ENCODE assay signal across 8 cellular contexts in the genomic region with DNA sequence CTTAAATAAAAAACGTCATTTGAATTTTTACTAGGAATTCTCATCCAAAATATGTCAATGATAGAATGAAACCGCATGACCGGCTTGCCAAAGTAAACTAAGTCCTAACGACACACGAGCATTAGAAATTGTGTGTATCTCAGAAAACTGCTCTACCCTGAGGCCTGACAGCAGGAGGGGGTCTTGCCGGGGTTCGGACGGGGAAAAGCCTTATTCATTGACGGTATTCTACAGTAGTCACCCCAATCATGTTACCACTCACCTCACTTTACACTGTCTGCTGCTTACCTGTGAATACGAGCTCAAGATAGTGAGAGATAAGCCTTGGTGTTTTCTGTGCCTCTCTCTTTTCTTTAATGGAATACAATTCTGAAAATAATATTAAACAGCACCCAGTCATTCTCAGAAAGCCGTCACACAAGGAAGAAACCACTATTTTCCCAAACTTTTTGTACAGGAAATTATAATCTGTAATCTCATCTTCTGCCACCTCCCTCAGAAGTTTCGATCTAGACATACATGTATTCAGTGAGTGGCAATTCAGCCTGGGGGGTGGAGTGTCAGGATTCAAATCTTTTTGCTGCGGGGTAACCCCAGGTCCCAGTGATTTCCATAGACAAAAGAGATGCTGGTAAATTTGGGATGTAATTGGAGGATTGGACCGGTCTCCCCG. TPM values are rescaled to one million over a fixed set of nuclear protein-coding genes. Genes with fewer than 3 reads are reported as not detected.
DNase-seq lines count a peak whose midpoint lies in the region; ATAC-seq and TF ChIP-seq lines count a peak whose summit lies in the region.

No MANE protein-coding gene starts in this region.

- H3K9ac ChIP-seq in parathyroid adenoma = no peak overlapping the region

- DNase-seq in choroid plexus epithelial cell (ENCODE audit: low read depth) (no peak), hypothalamus (lab: John Stamatoyannopoulos, UW) (no peak), cerebellum (ENCODE audit: low spot score) (no peak)

- no peaks in the 10 kb centered on the region for H3K9me3 ChIP-seq in parathyroid adenoma (ENCODE audit: control insufficient read depth, low read length)

- TF ChIP-seq CTCF in choroid plexus epithelial cell (conservative IDR thresholded peaks at IDR 0.05; ENCODE audit: low read depth, low read length) (no peak), parathyroid adenoma (IDR thresholded peaks at IDR 0.05) (no peak)

- H3K79me2 ChIP-seq in parathyroid adenoma = no peaks in the 10 kb centered on the region

- no peaks in the 10 kb centered on the region for H3K27me3 ChIP-seq in parathyroid adenoma (ENCODE audit: control insufficient read depth, insufficient read depth, low read length)

- ATAC-seq in GM18517 (IDR thresholded peaks at IDR 0.05; ENCODE audit: unreplicated experiment) = peak; percentile 4
- ATAC-seq in HG03103 (IDR thresholded peaks at IDR 0.05; ENCODE audit: low read depth, unreplicated experiment) = peak; percentile 6
- no peak for ATAC-seq in HG02970 (IDR thresholded peaks at IDR 0.05; ENCODE audit: low FRiP score, unreplicated experiment)
- ATAC-seq in GM18520 (IDR thresholded peaks at IDR 0.05; ENCODE audit: unreplicated experiment) = no peak

- no peaks in the 10 kb centered on the region for H3K36me3 ChIP-seq in parathyroid adenoma (ENCODE audit: control insufficient read depth, insufficient read depth, low read length)

- peaks cover 5% of the 10 kb centered on the region for H3K4me1 ChIP-seq in parathyroid adenoma

- H3K27ac ChIP-seq in parathyroid adenoma = peak overlapping the region; percentile 37

- H3K4me2 ChIP-seq in parathyroid adenoma (ENCODE audit: low read length) = peak overlapping the region; percentile 77

- H2AFZ ChIP-seq in parathyroid adenoma = peak overlapping the region; percentile 70

- H3K4me3 ChIP-seq in choroid plexus epithelial cell (ENCODE audit: low read depth, low read length) (peak overlapping the region; percentile 80), parathyroid adenoma (ENCODE audit: low read depth, low read length) (peak overlapping the region; percentile 67)

RNA-seq across cellular contexts. Expression of gene FAM43A, which starts 0.5 kb away (rescaled TPM):
- total RNA-seq in cerebellum = 10.9 TPM

RNA-seq across cellular contexts. Expression of gene LSG1, which starts 13.2 kb away (rescaled TPM):
- total RNA-seq in cerebellum = 30.7 TPM

RNA-seq across cellular contexts. Expression of gene TMEM44, which starts 52.0 kb away (rescaled TPM):
- total RNA-seq in cerebellum = 24.3 TPM

Comparison
In these comparisons a context has a peak if more than half of its experiments do, and no peak if none do; other contexts are left out.
1. ATAC-seq: peak in GM18517 (single experiment) and HG03103 (single experiment); none in HG02970 (single experiment) and GM18520 (single experiment).